In genomic region chr13:112931028-112931934, GRCh38 we compare ENCODE assay signal across 10 cellular contexts. TPM values are rescaled to one million over a fixed set of nuclear protein-coding genes. Genes with fewer than 3 reads are reported as not detected.
DNase-seq lines count a peak whose midpoint lies in the region; ATAC-seq and TF ChIP-seq lines count a peak whose summit lies in the region.
"Had no signal": no experiment of that assay in that cellular context is flagged by ENCODE, and none has a peak within 500 bp of the region (broad histone marks: within the 10 kb centered on the region; RNA-seq: fewer than 3 reads in every experiment).

No MANE protein-coding gene starts in this region.

- TF ChIP-seq CTCF in GM12864 (IDR thresholded peaks at IDR 0.05; ENCODE audit: low read depth, low read length, missing control alignments) (peak; percentile 39), foreskin keratinocyte (conservative IDR thresholded peaks at IDR 0.05) (peak; percentile 78)

- peak; percentile 87 for ATAC-seq in foreskin keratinocyte
- no peak for ATAC-seq in GM21515 (IDR thresholded peaks at IDR 0.05; ENCODE audit: unreplicated experiment)

- H3K9me3 ChIP-seq in SJCRH30 (replicated peaks): no peaks in the 10 kb centered on the region
- H3K9me3 ChIP-seq: neutrophil had no signal

- no peak for DNase-seq in GM12864 (ENCODE audit: low read depth)
- DNase-seq in NCI-H1092 (lab: John Stamatoyannopoulos, UW): peak; percentile 77
- peak; percentile 63 to 82 for DNase-seq in SJCRH30
- peak; percentile 59 to 70 for DNase-seq in foreskin keratinocyte
- DNase-seq in skeletal muscle cell (ENCODE audit: low read depth): peak; percentile 25
- no peak for DNase-seq in stimulated activated CD4-positive, alpha-beta T cell treated with anti-CD3 and anti-CD28 coated beads, Interleukin-2, amount 100 ng/mL, for 24 hours
- no peak for DNase-seq in SKM-1 treated with dmso at 0.1 percent for 144 hours (lab: John Stamatoyannopoulos, UW; ENCODE audit: unreplicated experiment)

- no peaks in the 10 kb centered on the region for H3K36me3 ChIP-seq in SJCRH30
- H3K36me3 ChIP-seq: neutrophil had no signal

- peaks cover 4% of the 10 kb centered on the region; the same call in 1 of the 2 replicates for H3K27me3 ChIP-seq in SJCRH30
- H3K27me3 ChIP-seq in foreskin keratinocyte: peaks cover 25% of the 10 kb centered on the region

- H3K4me1 ChIP-seq in SJCRH30 (peaks cover 19% of the 10 kb centered on the region), foreskin keratinocyte (no peaks in the 10 kb centered on the region)

- H3K27ac ChIP-seq in SJCRH30: no peak overlapping the region
- no peak overlapping the region for H3K27ac ChIP-seq in foreskin keratinocyte
- H3K27ac ChIP-seq: neutrophil, SK-N-MC had no signal

- no peak overlapping the region for H3K4me3 ChIP-seq in GM12864 (ENCODE audit: low read depth, low read length)
- no peak overlapping the region for H3K4me3 ChIP-seq in SJCRH30
- no peak overlapping the region for H3K4me3 ChIP-seq in skeletal muscle cell (ENCODE audit: low read depth, low read length)
- H3K4me3 ChIP-seq: SK-N-MC had no signal

RNA-seq across cellular contexts. Expression of gene MCF2L, which starts 37.7 kb away (rescaled TPM):
- 4.4 and 4.6 TPM in 2 replicates for total RNA-seq in SJCRH30 (2014; rRNA removed; shearing (Covaris generic))
- total RNA-seq in foreskin keratinocyte: 0.07 TPM in 1 of 2 replicates, not detected in the other
- 0.06 TPM in 1 of 2 replicates, not detected in the other for polyA plus RNA-seq in foreskin keratinocyte

Comparison
In these comparisons a context has a peak if more than half of its experiments do, and no peak if none do; other contexts are left out.
1. DNase-seq: peak in NCI-H1092 (single experiment), SJCRH30 (2 of 2), foreskin keratinocyte (2 of 2) and skeletal muscle cell (single experiment); none in GM12864 (single experiment), stimulated activated CD4-positive, alpha-beta T cell treated with anti-CD3 and anti-CD28 coated beads, Interleukin-2, amount 100 ng/mL, for 24 hours (0 of 2) and SKM-1 treated with dmso at 0.1 percent for 144 hours (single experiment).